Comparison of ENCODE assay signal across 21 cellular contexts in genomic region chrX:75228854-75229253, GRCh38. TPM values are rescaled to one million over a fixed set of nuclear protein-coding genes. Genes with fewer than 3 reads are reported as not detected.
DNase-seq lines count a peak whose midpoint lies in the region; ATAC-seq and TF ChIP-seq lines count a peak whose summit lies in the region.
"Had no signal": no experiment of that assay in that cellular context is flagged by ENCODE, and none has a peak within 500 bp of the region (broad histone marks: within the 10 kb centered on the region; RNA-seq: fewer than 3 reads in every experiment).

No MANE protein-coding gene starts in this region.

- DNase-seq in GM12864 (ENCODE audit: low read depth) (peak; percentile 27), caudate nucleus (lab: John Stamatoyannopoulos, UW) (no peak), NCI-H1092 (lab: John Stamatoyannopoulos, UW) (no peak), body of pancreas (no peak)
- no peak for DNase-seq in naive thymus-derived CD8-positive, alpha-beta T cell
- DNase-seq: 8988T; BE2C; Calu3; CD4-positive, alpha-beta T cell; DMS53; HFFc6; NCI-H1417; NCI-H1930; NCI-H446; NK-92 treated with Interleukin-12 subunit alpha and Interleukin-12 subunit beta, amount 100 ng/mL, for 24 hours; OCI-M1; SIG-M5 had no signal

- H3K27me3 Mint-ChIP-seq in naive thymus-derived CD8-positive, alpha-beta T cell = peaks cover 0 to 3% (median 0%) of the 10 kb centered on the region in 5 donors
- H3K27me3 Mint-ChIP-seq: CD4-positive, alpha-beta T cell had no signal

- H3K4me1 Mint-ChIP-seq in naive thymus-derived CD8-positive, alpha-beta T cell = peaks cover 0 to 3% (median 1%) of the 10 kb centered on the region in 4 donors

- POLR2A ChIA-PET in naive thymus-derived CD8-positive, alpha-beta T cell (lab: Charles Lee) = no interaction called here

- peaks cover 0 to 10% (median 0%) of the 10 kb centered on the region in 9 donors for H3K9me3 Mint-ChIP-seq in naive thymus-derived CD8-positive, alpha-beta T cell
- H3K9me3 Mint-ChIP-seq: CD4-positive, alpha-beta T cell; HFFc6; T-helper 1 cell treated with Interleukin-12 subunit alpha and Interleukin-12 subunit beta and Interleukin-4 antibody, amounts not matched to agents 30 μg/mL and 1 μg/mL, for 36 hours had no signal

- H3K27ac ChIP-seq in caudate nucleus (ENCODE audit: low read depth, low read length) (no peak overlapping the region), body of pancreas (no peak overlapping the region)

- H3K36me3 ChIP-seq in body of pancreas (replicated peaks in 1 of 2; ENCODE audit: insufficient read depth in 1 of 2, low read depth in 2 of 2) = no peaks in the 10 kb centered on the region
- H3K36me3 ChIP-seq: BE2C had no signal

- peaks cover 0 to 2% (median 0%) of the 10 kb centered on the region in 3 donors for H3K36me3 Mint-ChIP-seq in naive thymus-derived CD8-positive, alpha-beta T cell

- no peak overlapping the region for H3K4me3 ChIP-seq in GM12864 (ENCODE audit: low read depth, low read length)
- H3K4me3 ChIP-seq in body of pancreas = no peak overlapping the region

- TF ChIP-seq POLR2A in body of pancreas (IDR thresholded peaks at IDR 0.05) = no peak

- no peaks in the 10 kb centered on the region for H3K27me3 ChIP-seq in body of pancreas
- H3K27me3 ChIP-seq: BE2C had no signal

- intact Hi-C loops in body of pancreas (cut with DNase I) = no loop called here

- 88 to 92% methylated on average over 3 of the region's 3 CpGs for WGBS in body of pancreas, 2 donors

- no peaks in the 10 kb centered on the region for H3K9me3 ChIP-seq in body of pancreas
- H3K9me3 ChIP-seq: BE2C had no signal

- no peaks in the 10 kb centered on the region for H3K4me1 ChIP-seq in body of pancreas
- H3K4me1 ChIP-seq: BE2C had no signal

- H3K27ac Mint-ChIP-seq in naive thymus-derived CD8-positive, alpha-beta T cell = no peak overlapping the region
- H3K27ac Mint-ChIP-seq: CD4-positive, alpha-beta T cell; HFFc6; T-helper 1 cell treated with Interleukin-12 subunit alpha and Interleukin-12 subunit beta and Interleukin-4 antibody, amounts not matched to agents 30 μg/mL and 1 μg/mL, for 36 hours had no signal

- H3K4me3 Mint-ChIP-seq in naive thymus-derived CD8-positive, alpha-beta T cell = no peak overlapping the region
- H3K4me3 Mint-ChIP-seq: CD4-positive, alpha-beta T cell; HFFc6; T-helper 1 cell treated with Interleukin-12 subunit alpha and Interleukin-12 subunit beta and Interleukin-4 antibody, amounts not matched to agents 30 μg/mL and 1 μg/mL, for 36 hours had no signal

- ATAC-seq in GM18870 (IDR thresholded peaks at IDR 0.05; ENCODE audit: unreplicated experiment) (peak; percentile 47), HG02870 (IDR thresholded peaks at IDR 0.05; ENCODE audit: unreplicated experiment) (peak; percentile 80), HG03442 (IDR thresholded peaks at IDR 0.05; ENCODE audit: unreplicated experiment) (peak; percentile 68), body of pancreas (no peak)
- no peak for ATAC-seq in naive thymus-derived CD8-positive, alpha-beta T cell

- TF ChIP-seq CTCF in GM12864 (IDR thresholded peaks at IDR 0.05; ENCODE audit: low read depth, low read length, missing control alignments) (no peak), body of pancreas (IDR thresholded peaks at IDR 0.05) (no peak)

RNA-seq across cellular contexts. Expression of gene UPRT, which starts 45.0 kb away (rescaled TPM):
- total RNA-seq in naive thymus-derived CD8-positive, alpha-beta T cell = 10 to 100 TPM; 24.3 to 26.8 TPM
- 10 to 100 TPM; 20.6 to 26.4 (median 23.3) TPM for polyA plus RNA-seq in naive thymus-derived CD8-positive, alpha-beta T cell
- 1 to 10 TPM; 4.3 to 9.3 TPM for total RNA-seq in body of pancreas

Comparison
In these comparisons a context has a peak if more than half of its experiments do, and no peak if none do; other contexts are left out.
1. ATAC-seq: peak in GM18870 (single experiment), HG02870 (single experiment) and HG03442 (single experiment); none in naive thymus-derived CD8-positive, alpha-beta T cell (0 of 2) and body of pancreas (single experiment).